Comparison of ENCODE assay signal across 12 cellular contexts in the genomic region with DNA sequence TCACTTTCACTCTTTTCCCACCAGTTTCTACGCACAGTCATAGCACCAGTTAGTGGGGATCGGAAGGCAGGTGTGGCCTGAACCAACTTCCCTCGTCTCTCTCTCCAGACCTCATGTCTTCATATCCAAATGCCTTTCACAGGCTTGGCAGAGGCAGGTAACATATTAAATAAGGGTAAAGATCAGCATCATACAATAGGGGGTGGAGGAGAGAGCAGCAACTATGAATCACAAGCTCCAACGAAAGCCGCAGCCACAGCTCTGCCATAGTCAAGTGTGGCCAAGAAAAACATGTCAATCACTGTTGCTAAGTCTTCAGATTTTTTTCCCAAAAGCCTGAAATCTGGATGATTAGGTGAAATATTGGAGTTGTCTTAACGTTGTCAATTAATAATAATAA. TPM values are rescaled to one million over a fixed set of nuclear protein-coding genes. Genes with fewer than 3 reads are reported as not detected.
A peak's percentile ranks its signal among the peaks of the same experiment; 100 is the strongest.
DNase-seq lines count a peak whose midpoint lies in the region; ATAC-seq and TF ChIP-seq lines count a peak whose summit lies in the region.
"Had no signal": no experiment of that assay in that cellular context is flagged by ENCODE, and none has a peak within 500 bp of the region (broad histone marks: within the 10 kb centered on the region; RNA-seq: fewer than 3 reads in every experiment).

No MANE protein-coding gene starts in this region.

- ATAC-seq in HG02759 (IDR thresholded peaks at IDR 0.05; ENCODE audit: unreplicated experiment) (no peak), GM21576 (IDR thresholded peaks at IDR 0.05; ENCODE audit: unreplicated experiment) (no peak)

- H3K36me3 ChIP-seq in PC-9 (ENCODE audit: low read depth) (peaks cover 5% of the 10 kb centered on the region), osteoblast (ENCODE audit: insufficient read depth, low read length) (no peaks in the 10 kb centered on the region), uterus (no peaks in the 10 kb centered on the region)
- H3K36me3 ChIP-seq: WERI-Rb-1 had no signal

- TF ChIP-seq CTCF in PC-9 (conservative IDR thresholded peaks at IDR 0.05) (no peak), osteoblast (IDR thresholded peaks at IDR 0.05; ENCODE audit: extremely low read depth, low read depth, low read length) (no peak), uterus (IDR thresholded peaks at IDR 0.05) (no peak)

- POLR2A ChIA-PET in PC-9 (lab: Charles Lee; ENCODE audit: unreplicated experiment), result interaction anchor here (0.5 to 0.9 kb wide), 9 partner anchors 22 to 826 kb away, joined by 3 to 14 read pairs (median 3); a partner anchor contains a TSS

- H3K9me2 ChIP-seq in PC-9 (ENCODE audit: insufficient read depth), result no peaks in the 10 kb centered on the region

- H4K20me1 ChIP-seq in PC-9 (ENCODE audit: insufficient read depth) (no peaks in the 10 kb centered on the region), osteoblast (ENCODE audit: insufficient read depth, low read length) (no peaks in the 10 kb centered on the region)

- H3K4me1 ChIP-seq in PC-9 (replicated peaks; ENCODE audit: insufficient read depth), result peaks cover 67% of the 10 kb centered on the region
- H3K4me1 ChIP-seq in osteoblast (ENCODE audit: insufficient read depth, low read length), result peaks cover 38% of the 10 kb centered on the region
- no peaks in the 10 kb centered on the region for H3K4me1 ChIP-seq in uterus

- no peak for TF ChIP-seq POLR2A in uterus (IDR thresholded peaks at IDR 0.05)

- peak; percentile 76 for DNase-seq in Daoy (ENCODE audit: low read depth)
- DNase-seq in PC-9, result peak; percentile 89 to 100
- DNase-seq in epithelial cell of prostate (ENCODE audit: low read depth, low spot score), result peak; percentile 97
- no peak for DNase-seq in osteoblast (ENCODE audit: insufficient read length, low spot score, missing footprints)
- DNase-seq in uterus, result no peak
- no peak for DNase-seq in hippocampal formation (lab: John Stamatoyannopoulos, UW)
- DNase-seq: activated T-cell treated with anti-CD3 and anti-CD28 coated beads, Interleukin-2, amount 50 U/mL, for 24 hours; natural killer cell; NCI-H2171 treated with DMSO at 0.1 percent for 48 hours; WERI-Rb-1 had no signal

- H3K9me3 ChIP-seq in PC-9 (ENCODE audit: insufficient read depth, low read depth) (peaks cover 9% of the 10 kb centered on the region; the same call in 1 of the 2 replicates), osteoblast (ENCODE audit: low read depth, low read length) (no peaks in the 10 kb centered on the region), uterus (no peaks in the 10 kb centered on the region)

- no TSS peak for BruUV-seq in PC-9 (replicated peaks; lab: Mats Ljungman, UMichigan)

- peak overlapping the region; percentile 95 for H3K27ac ChIP-seq in PC-9
- peak overlapping the region; percentile 89 for H3K27ac ChIP-seq in epithelial cell of prostate
- H3K27ac ChIP-seq in osteoblast (ENCODE audit: low read depth, low read length), result peak overlapping the region; percentile 48
- no peak overlapping the region for H3K27ac ChIP-seq in uterus
- H3K27ac ChIP-seq: WERI-Rb-1 had no signal

- H3F3A ChIP-seq in PC-9 (ENCODE audit: insufficient read depth, low read depth), result peaks cover 55% of the 10 kb centered on the region

- peaks cover 78% of the 10 kb centered on the region for H3K79me2 ChIP-seq in PC-9 (ENCODE audit: low read depth)
- H3K79me2 ChIP-seq in osteoblast (ENCODE audit: insufficient read depth, low read length), result peaks cover 2% of the 10 kb centered on the region

- CTCF ChIA-PET in PC-9 (lab: Charles Lee), result interaction anchor here (0.6 to 2.9 kb wide), 18 partner anchors 18 to 1088 kb away, joined by 3 to 16 read pairs (median 4); no protein-coding TSS in a partner anchor

- H3K4me3 ChIP-seq in PC-9 (no peak overlapping the region), osteoblast (ENCODE audit: insufficient read depth, low read length) (no peak overlapping the region), uterus (no peak overlapping the region)

- H3K27me3 ChIP-seq in PC-9 (ENCODE audit: insufficient read depth, low read depth) (no peaks in the 10 kb centered on the region), osteoblast (ENCODE audit: insufficient read depth, low read length) (no peaks in the 10 kb centered on the region), uterus (no peaks in the 10 kb centered on the region)

- H3K4me2 ChIP-seq in PC-9, result peak overlapping the region; percentile 71
- H3K4me2 ChIP-seq in osteoblast (ENCODE audit: insufficient read depth, low read length), result peak overlapping the region; percentile 5

- intact Hi-C loops in PC-9 (cut with micrococcal nuclease; ENCODE audit: unreplicated experiment), result loop anchor here (1.0 to 10.0 kb wide), 14 partner anchors 37 to 840 kb away; a partner anchor contains a TSS
- intact Hi-C loops in uterus (cut with DNase I; ENCODE audit: low total_unique reads), result loop anchor here (10.0 kb wide), 1 partner anchor 822 kb away; no protein-coding TSS in a partner anchor

- 0 out of 2 replicates have a peak overlapping the region, but pooled peaks have one; percentile 10 for H2AFZ ChIP-seq in PC-9
- H2AFZ ChIP-seq in osteoblast (ENCODE audit: low read length), result no peak overlapping the region

RNA-seq across cellular contexts. Expression of a gene that starts 40.3 kb away (rescaled TPM):
- total RNA-seq in Daoy (2014; rRNA removed; shearing (Covaris generic)), result 15.0 and 20.0 TPM in 2 replicates
- total RNA-seq in PC-9 (2021) (61.3 and 73.3 TPM in 2 replicates), osteoblast (2.2 and 2.7 TPM in 2 replicates), uterus (1 to 10 TPM in 2 of 4 donors, not detected in 2; 2.0 to 5.6 TPM)

Comparison
In these comparisons a context has a peak if more than half of its experiments do, and no peak if none do; other contexts are left out.
1. DNase-seq: peak in Daoy (single experiment), PC-9 (2 of 2) and epithelial cell of prostate (single experiment); none in osteoblast (single experiment), uterus (0 of 2) and hippocampal formation (0 of 2).
2. H3K27ac ChIP-seq: peak in PC-9 (single experiment), epithelial cell of prostate (single experiment) and osteoblast (single experiment); none in uterus (0 of 2).